24 cellular contexts compared by ENCODE assay signal in genomic region chr10:51522858-51523257, GRCh38.
"Had no signal": no experiment of that assay in that cellular context is flagged by ENCODE, and none has a peak within 500 bp of the region (broad histone marks: within the 10 kb centered on the region; RNA-seq: fewer than 3 reads in every experiment).

No MANE protein-coding gene starts in this region.

- H3K4me2 ChIP-seq: neural progenitor cell had no signal

- H3K4me1 ChIP-seq: left lung, lower lobe of right lung, pancreas, testis, upper lobe of right lung, vagina had no signal

- H3K27ac ChIP-seq: coronary artery, gastrocnemius medialis, heart right ventricle, left lung, lower lobe of right lung, neural progenitor cell, pancreas, spleen, testis, tibial nerve, upper lobe of right lung, vagina had no signal

- H3K4me3 ChIP-seq: coronary artery, gastrocnemius medialis, heart right ventricle, left lung, lower lobe of right lung, neural progenitor cell, pancreas, spleen, testis, tibial nerve, upper lobe of right lung, vagina had no signal

- FAIRE-seq: keratinocyte, pancreas had no signal

- H2AFZ ChIP-seq: neural progenitor cell had no signal

- H3K36me3 ChIP-seq: gastrocnemius medialis, heart right ventricle, left lung, lower lobe of right lung, neural progenitor cell, pancreas, spleen, tibial nerve, upper lobe of right lung, vagina had no signal

- DNase-seq: effector CD4-positive, alpha-beta T cell; endodermal cell; erythroblast; gastrocnemius medialis; heart right ventricle; left lung; lower lobe of right lung; natural killer cell; occipital lobe; pancreas; retina; spleen; stimulated activated CD4-positive, alpha-beta T cell treated with anti-CD3 and anti-CD28 coated beads, Interleukin-2, amount 100 ng/mL, for 24 hours; stimulated activated CD4-positive, alpha-beta T cell treated with anti-CD3 and anti-CD28 coated beads, Interleukin-4, amount 100 ng/mL, for 4 hours; stimulated activated naive B cell treated with anti-CD40 and anti-IgM and Interleukin-4, amounts not matched to agents 10 μg/mL and 1 μg/mL and 100 μg/mL, for 72 hours; stimulated activated naive CD8-positive, alpha-beta T cell treated with anti-CD3 and anti-CD28 coated beads, Interleukin-15, amount 100 ng/mL, for 72 hours; testis; upper lobe of right lung had no signal

- ATAC-seq: heart right ventricle; left lung; lower lobe of right lung; natural killer cell; pancreas; sciatic nerve; stimulated activated naive B cell treated with anti-CD40 and anti-IgM and Interleukin-4, amounts not matched to agents 10 μg/mL and 1 μg/mL and 100 μg/mL, for 72 hours; stimulated activated naive CD8-positive, alpha-beta T cell treated with anti-CD3 and anti-CD28 coated beads, Interleukin-15, amount 100 ng/mL, for 72 hours; upper lobe of right lung had no signal

- H3K9me3 ChIP-seq: gastrocnemius medialis, left lung, lower lobe of right lung, pancreas, spleen, testis, tibial nerve, upper lobe of right lung, vagina had no signal

- H3K9ac ChIP-seq: neural progenitor cell had no signal

- H3K27me3 ChIP-seq: gastrocnemius medialis, heart right ventricle, left lung, neural progenitor cell, pancreas, testis, tibial nerve, upper lobe of right lung, vagina had no signal
